ENCODE assay signal across 9 cellular contexts in the genomic region with DNA sequence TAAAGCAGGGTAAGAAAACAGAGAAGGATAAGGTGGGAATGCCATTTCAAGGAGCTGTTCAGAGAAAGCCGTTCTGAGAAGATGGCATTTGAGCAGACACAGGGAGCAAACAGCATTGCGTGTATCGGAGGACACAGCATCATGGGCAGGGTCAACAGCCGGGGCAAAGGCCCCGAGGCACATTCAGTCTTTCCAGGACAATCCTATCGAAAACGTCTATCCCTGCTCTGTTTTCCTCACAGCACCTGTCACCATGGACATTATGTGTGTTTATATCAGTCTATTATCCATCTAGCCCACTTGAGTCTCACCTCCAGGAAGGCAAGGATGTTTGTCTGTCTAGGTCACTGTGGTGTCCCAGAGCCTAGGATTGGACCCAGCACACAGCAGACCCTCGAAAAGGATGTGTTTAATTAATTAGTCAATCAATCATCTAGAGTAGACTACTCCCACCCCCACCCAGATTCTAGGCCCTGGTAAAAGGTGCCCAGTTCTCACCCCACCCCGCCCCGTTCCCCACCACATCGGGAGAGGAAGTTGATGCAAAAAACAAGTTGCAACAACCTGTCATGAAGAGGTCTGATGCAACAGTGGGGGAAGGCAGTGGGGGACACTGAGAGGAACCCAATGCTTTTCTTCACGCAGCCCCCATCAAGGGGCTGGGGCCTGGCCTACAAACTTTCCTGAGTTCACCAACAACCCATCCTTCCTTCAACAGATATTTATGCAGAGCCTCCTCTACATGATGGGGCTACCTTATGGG.
DNase-seq lines count a peak whose midpoint lies in the region; ATAC-seq, FAIRE-seq and TF ChIP-seq lines count a peak whose summit lies in the region.
"Had no signal": no experiment of that assay in that cellular context is flagged by ENCODE, and none has a peak within 500 bp of the region (broad histone marks: within the 10 kb centered on the region; RNA-seq: fewer than 3 reads in every experiment).

No MANE protein-coding gene starts in this region.

- H3K9me3 ChIP-seq in neutrophil, result no peaks in the 10 kb centered on the region
- no peaks in the 10 kb centered on the region for H3K9me3 ChIP-seq in ovary
- no peaks in the 10 kb centered on the region for H3K9me3 ChIP-seq in vagina

- peak overlapping the region; percentile 93 to 94 for H3K27ac Mint-ChIP-seq in T-cell
- H3K27ac Mint-ChIP-seq in central memory CD8-positive, alpha-beta T cell (ENCODE audit: low read depth), result peak overlapping the region; percentile 93

- ATAC-seq in T-cell (replicated peaks in 1 of 4), result peak; percentile 38 to 62 (median 47)
- peak; percentile 45 for ATAC-seq in central memory CD8-positive, alpha-beta T cell (replicated peaks; ENCODE audit: extremely low read depth, poor library complexity, severe bottlenecking)

- H3K4me1 ChIP-seq in neutrophil (ENCODE audit: control insufficient read depth in 1 of 2, insufficient read depth in 1 of 2, low read depth in 1 of 2, low read length in 1 of 2), result peaks cover 99 to 100% of the 10 kb centered on the region in 2 experiments
- H3K4me1 ChIP-seq in ovary (ENCODE audit: insufficient read depth), result no peaks in the 10 kb centered on the region
- H3K4me1 ChIP-seq in vagina, result no peaks in the 10 kb centered on the region

- peaks cover 80 to 99% (median 90%) of the 10 kb centered on the region in 3 donors for H3K4me1 Mint-ChIP-seq in T-cell
- H3K4me1 Mint-ChIP-seq in central memory CD8-positive, alpha-beta T cell, result peaks cover 100% of the 10 kb centered on the region

- DNase-seq in GM12865 (ENCODE audit: low read depth), result peak; percentile 48
- peak; percentile 39 to 88 (median 75) for DNase-seq in T-cell
- peak; percentile 38 to 48 for DNase-seq in central memory CD8-positive, alpha-beta T cell (ENCODE audit: low spot score in 2 of 2)
- DNase-seq in foreskin fibroblast, result no peak
- DNase-seq in ovary, result no peak
- DNase-seq in HTR-8/SVneo (ENCODE audit: insufficient read length, low spot score), result no peak
- DNase-seq in vagina (ENCODE audit: extremely low spot score in 2 of 2), result no peak
- DNase-seq: SHP77 treated with DMSO at 0.1 percent for 48 hours had no signal

- H3K4me3 ChIP-seq in GM12865 (ENCODE audit: low read depth, low read length) (no peak overlapping the region), neutrophil (ENCODE audit: low read depth in 1 of 2, low read length in 1 of 2) (peak overlapping the region; percentile 57 to 61), foreskin fibroblast (ENCODE audit: low read depth in 1 of 2, low read length in 2 of 2) (no peak overlapping the region), ovary (no peak overlapping the region), vagina (no peak overlapping the region)

- no peak for TF ChIP-seq POLR2A in ovary (IDR thresholded peaks at IDR 0.05)
- no peak for TF ChIP-seq POLR2A in vagina (IDR thresholded peaks at IDR 0.05)

- H3K27me3 Mint-ChIP-seq in T-cell, result no peaks in the 10 kb centered on the region
- H3K27me3 Mint-ChIP-seq in central memory CD8-positive, alpha-beta T cell, result no peaks in the 10 kb centered on the region

- CTCF ChIA-PET in T-cell (lab: Charles Lee), result interaction anchor here in 1 of 2 donors (0.6 kb wide), 2 partner anchors 40 to 112 kb away, joined by 3 read pairs; no protein-coding TSS in a partner anchor

- no peaks in the 10 kb centered on the region for H3K27me3 ChIP-seq in neutrophil
- H3K27me3 ChIP-seq in ovary, result no peaks in the 10 kb centered on the region
- H3K27me3 ChIP-seq in vagina, result no peaks in the 10 kb centered on the region

- WGBS in ovary, 3 donors, result 85 to 88% (median 86%) methylated on average over 12 of the region's 12 CpGs

- no peak for TF ChIP-seq CTCF in GM12865 (IDR thresholded peaks at IDR 0.05; ENCODE audit: insufficient read depth, low read depth, low read length, missing control alignments)
- no peak for TF ChIP-seq CTCF in neutrophil (IDR thresholded peaks at IDR 0.05)
- TF ChIP-seq CTCF in foreskin fibroblast (IDR thresholded peaks at IDR 0.05; ENCODE audit: low read depth, low read length), result no peak
- TF ChIP-seq CTCF in ovary (IDR thresholded peaks at IDR 0.05), result no peak
- TF ChIP-seq CTCF in vagina (IDR thresholded peaks at IDR 0.05), result no peak

- H3K27ac ChIP-seq in neutrophil (peak overlapping the region; percentile 99), ovary (no peak overlapping the region), vagina (no peak overlapping the region)

- intact Hi-C loops in ovary (cut with DNase I), result no loop called here
- intact Hi-C loops in vagina (cut with DNase I), result no loop called here

- H3K36me3 ChIP-seq in neutrophil, result peaks cover 13% of the 10 kb centered on the region
- H3K36me3 ChIP-seq in ovary, result no peaks in the 10 kb centered on the region
- no peaks in the 10 kb centered on the region for H3K36me3 ChIP-seq in vagina

- peak overlapping the region; percentile 67 to 76 (median 69) for H3K4me3 Mint-ChIP-seq in T-cell
- peak overlapping the region; percentile 70 for H3K4me3 Mint-ChIP-seq in central memory CD8-positive, alpha-beta T cell

- no peak for TF ChIP-seq EP300 in ovary (IDR thresholded peaks at IDR 0.05)

- no peak for FAIRE-seq in HTR-8/SVneo (lab: Jason Lieb, UNC)

- peaks cover 0 to 4% (median 0%) of the 10 kb centered on the region in 3 donors for H3K9me3 Mint-ChIP-seq in T-cell
- H3K9me3 Mint-ChIP-seq in central memory CD8-positive, alpha-beta T cell, result no peaks in the 10 kb centered on the region

- POLR2A ChIA-PET in T-cell (lab: Charles Lee), result no interaction called here

- H3K36me3 Mint-ChIP-seq in T-cell, result peaks cover 22% of the 10 kb centered on the region
- H3K36me3 Mint-ChIP-seq in central memory CD8-positive, alpha-beta T cell (ENCODE audit: insufficient read depth), result peaks cover 27% of the 10 kb centered on the region

Comparison
In these comparisons a context has a peak if more than half of its experiments do, and no peak if none do; other contexts are left out.
1. DNase-seq: peak in GM12865 (single experiment), T-cell (34 of 34) and central memory CD8-positive, alpha-beta T cell (2 of 2); none in foreskin fibroblast (0 of 2), ovary (0 of 5), HTR-8/SVneo (single experiment) and vagina (0 of 2).
2. H3K4me3 ChIP-seq: peak in neutrophil (2 of 2); none in GM12865 (single experiment), foreskin fibroblast (0 of 2), ovary (single experiment) and vagina (0 of 2).